In genomic region chr11:7630002-7630401, GRCh38 we compare ENCODE assay signal across 22 cellular contexts. TPM values are rescaled to one million over a fixed set of nuclear protein-coding genes. Genes with fewer than 3 reads are reported as not detected.
DNase-seq lines count a peak whose midpoint lies in the region; ATAC-seq lines count a peak whose summit lies in the region.
"Had no signal": no experiment of that assay in that cellular context is flagged by ENCODE, and none has a peak within 500 bp of the region (broad histone marks: within the 10 kb centered on the region; RNA-seq: fewer than 3 reads in every experiment).

No MANE protein-coding gene starts in this region.

- no peaks in the 10 kb centered on the region for H3K4me1 Mint-ChIP-seq in stimulated activated memory B cell treated with anti-CD40 and anti-IgM and Interleukin-4, amounts not matched to agents 10 μg/mL and 1 μg/mL and 100 μg/mL, for 72 hours
- H3K4me1 Mint-ChIP-seq: GM23338, immature natural killer cell, T-cell had no signal

- H3K27ac ChIP-seq in layer of hippocampus (ENCODE audit: low read depth, low read length), result peak overlapping the region; percentile 60
- H3K27ac ChIP-seq: colonic mucosa, WERI-Rb-1 had no signal

- no peaks in the 10 kb centered on the region for H3K4me1 ChIP-seq in adipocyte (ENCODE audit: control insufficient read depth, insufficient read depth, low read length)
- H3K4me1 ChIP-seq: colonic mucosa had no signal

- peaks cover 80% of the 10 kb centered on the region for H3K36me3 ChIP-seq in adipocyte (ENCODE audit: control insufficient read depth, insufficient read depth, low read length, severe bottlenecking)
- H3K36me3 ChIP-seq: BE2C, WERI-Rb-1 had no signal

- H3K27me3 ChIP-seq in adipocyte (replicated peaks; ENCODE audit: control insufficient read depth, insufficient read depth, low read length) (no peaks in the 10 kb centered on the region), layer of hippocampus (ENCODE audit: control insufficient read depth, insufficient read depth, low read length) (no peaks in the 10 kb centered on the region)
- H3K27me3 ChIP-seq: BE2C, colonic mucosa, gastroesophageal sphincter had no signal

- H3K9me3 ChIP-seq in adipocyte (ENCODE audit: control insufficient read depth, low read length), result no peaks in the 10 kb centered on the region
- H3K9me3 ChIP-seq: BE2C, colonic mucosa, gastroesophageal sphincter had no signal

- no peak overlapping the region for H3K4me3 ChIP-seq in adipocyte (ENCODE audit: low read length)
- H3K4me3 ChIP-seq: colonic mucosa, gastroesophageal sphincter, GM23338 had no signal

- ATAC-seq in esophagus mucosa (peak; percentile 26), HG02970 (IDR thresholded peaks at IDR 0.05; ENCODE audit: low FRiP score, unreplicated experiment) (no peak)
- ATAC-seq in stimulated activated memory B cell treated with anti-CD40 and anti-IgM and Interleukin-4, amounts not matched to agents 10 μg/mL and 1 μg/mL and 100 μg/mL, for 72 hours, result no peak
- ATAC-seq: gastroesophageal sphincter, GM23338, T-cell had no signal

- no peaks in the 10 kb centered on the region for H3K27me3 Mint-ChIP-seq in stimulated activated memory B cell treated with anti-CD40 and anti-IgM and Interleukin-4, amounts not matched to agents 10 μg/mL and 1 μg/mL and 100 μg/mL, for 72 hours
- H3K27me3 Mint-ChIP-seq: activated CD4-positive, alpha-beta memory T cell treated with anti-CD3 and anti-CD28 coated beads for 36 hours; T-cell had no signal

- no peak overlapping the region for H3K9ac ChIP-seq in adipocyte (ENCODE audit: low read length)

- peaks cover 75% of the 10 kb centered on the region for H3K36me3 Mint-ChIP-seq in stimulated activated memory B cell treated with anti-CD40 and anti-IgM and Interleukin-4, amounts not matched to agents 10 μg/mL and 1 μg/mL and 100 μg/mL, for 72 hours

- H3K9me3 Mint-ChIP-seq in stimulated activated memory B cell treated with anti-CD40 and anti-IgM and Interleukin-4, amounts not matched to agents 10 μg/mL and 1 μg/mL and 100 μg/mL, for 72 hours, result no peaks in the 10 kb centered on the region
- H3K9me3 Mint-ChIP-seq: activated CD4-positive, alpha-beta memory T cell treated with anti-CD3 and anti-CD28 coated beads for 36 hours; GM23338; immature natural killer cell; nephron; T-cell had no signal

- H3K4me3 Mint-ChIP-seq in stimulated activated memory B cell treated with anti-CD40 and anti-IgM and Interleukin-4, amounts not matched to agents 10 μg/mL and 1 μg/mL and 100 μg/mL, for 72 hours, result no peak overlapping the region
- H3K4me3 Mint-ChIP-seq: activated CD4-positive, alpha-beta memory T cell treated with anti-CD3 and anti-CD28 coated beads for 36 hours; GM23338; immature natural killer cell; nephron; T-cell had no signal

- no peak overlapping the region for H3K27ac Mint-ChIP-seq in stimulated activated memory B cell treated with anti-CD40 and anti-IgM and Interleukin-4, amounts not matched to agents 10 μg/mL and 1 μg/mL and 100 μg/mL, for 72 hours
- H3K27ac Mint-ChIP-seq: activated CD4-positive, alpha-beta memory T cell treated with anti-CD3 and anti-CD28 coated beads for 36 hours; GM23338; immature natural killer cell; nephron; T-cell had no signal

- DNase-seq in adipocyte (ENCODE audit: low read depth) (peak; percentile 4), superior temporal gyrus (ENCODE audit: extremely low spot score) (peak; percentile 76), NCI-H2171 treated with DMSO at 0.1 percent for 48 hours (lab: John Stamatoyannopoulos, UW) (no peak)
- DNase-seq: activated CD4-positive, alpha-beta memory T cell treated with anti-CD3 and anti-CD28 coated beads for 36 hours; activated naive CD4-positive, alpha-beta T cell treated with Interleukin-2 at 50 U/mL for 16 hours; activated T-cell treated with anti-CD3 and anti-CD28 coated beads, Interleukin-2, amount 50 U/mL, for 1 hour; BE2C; colonic mucosa; immature natural killer cell; mammary epithelial cell; NCI-H146; NK-92 treated with Interleukin-12 subunit alpha and Interleukin-12 subunit beta, amount 100 ng/mL, for 24 hours; stimulated activated CD4-positive, alpha-beta T cell treated with anti-CD3 and anti-CD28 coated beads, Interleukin-1b, Interleukin-23, amount 100 ng/mL, for 48 hours; T-cell; WERI-Rb-1 had no signal

RNA-seq across cellular contexts. Expression of gene CYB5R2, which starts 43.3 kb away (rescaled TPM):
- 24.0 TPM for total RNA-seq in esophagus mucosa
